ENCODE assay signal across 1 cellular context in genomic region chr6:10303806-10304520, GRCh38.
TF ChIP-seq lines count a peak whose summit lies in the region.

No MANE protein-coding gene starts in this region.

TF ChIP-seq in IMR-90, 13 proteins besides CTCF, POLR2A, EP300 and RAD21 (continued from another document):
- TF ChIP-seq MXI1 (IDR thresholded peaks at IDR 0.05; ENCODE audit: borderline replicate concordance, low read depth, low read length) (no peak), RCOR1 (IDR thresholded peaks at IDR 0.05; ENCODE audit: insufficient replicate concordance, low read length) (no peak), CHD1 (IDR thresholded peaks at IDR 0.05; ENCODE audit: low read depth, low read length) (no peak), MAFK (IDR thresholded peaks at IDR 0.05; ENCODE audit: low read depth, low read length) (no peak), NFE2L2 (IDR thresholded peaks at IDR 0.05; ENCODE audit: low read depth, low read length) (no peak), RFX5 (IDR thresholded peaks at IDR 0.05; ENCODE audit: low read depth, low read length) (no peak), CEBPB (IDR thresholded peaks at IDR 0.05; ENCODE audit: low read depth, low read length) (no peak), SMC3 (IDR thresholded peaks at IDR 0.05; ENCODE audit: low read depth, low read length) (no peak)
- TF ChIP-seq, protein P1, sequence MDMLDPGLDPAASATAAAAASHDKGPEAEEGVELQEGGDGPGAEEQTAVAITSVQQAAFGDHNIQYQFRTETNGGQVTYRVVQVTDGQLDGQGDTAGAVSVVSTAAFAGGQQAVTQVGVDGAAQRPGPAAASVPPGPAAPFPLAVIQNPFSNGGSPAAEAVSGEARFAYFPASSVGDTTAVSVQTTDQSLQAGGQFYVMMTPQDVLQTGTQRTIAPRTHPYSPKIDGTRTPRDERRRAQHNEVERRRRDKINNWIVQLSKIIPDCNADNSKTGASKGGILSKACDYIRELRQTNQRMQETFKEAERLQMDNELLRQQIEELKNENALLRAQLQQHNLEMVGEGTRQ (IDR thresholded peaks at IDR 0.05; ENCODE audit: low read depth, low read length): no peak
